10 cellular contexts compared by ENCODE assay signal in genomic region chr16:11181889-11182279, GRCh38.
DNase-seq lines count a peak whose midpoint lies in the region; ATAC-seq and TF ChIP-seq lines count a peak whose summit lies in the region.
"Had no signal": no experiment of that assay in that cellular context is flagged by ENCODE, and none has a peak within 500 bp of the region (broad histone marks: within the 10 kb centered on the region; RNA-seq: fewer than 3 reads in every experiment).

No MANE protein-coding gene starts in this region.

- TF ChIP-seq POLR2A in gastroesophageal sphincter (IDR thresholded peaks at IDR 0.05) = no peak

- peaks cover 0 to 22% (median 0%) of the 10 kb centered on the region in 3 donors for H3K4me1 ChIP-seq in gastroesophageal sphincter

- H3K36me3 ChIP-seq in gastroesophageal sphincter = peaks cover 0 to 37% of the 10 kb centered on the region in 2 donors

- ATAC-seq in activated CD4-positive, CD25-positive, alpha-beta regulatory T cell treated with anti-CD3 and anti-CD28 coated beads, Interleukin-2, amount 50 U/mL, for 24 hours = peak; percentile 62 to 63
- ATAC-seq in T-helper 17 cell (peak; percentile 40), gastroesophageal sphincter (peak; percentile 48), HG02588 (IDR thresholded peaks at IDR 0.05; ENCODE audit: unreplicated experiment) (no peak), GM18909 (IDR thresholded peaks at IDR 0.05; ENCODE audit: poor library complexity, unreplicated experiment) (no peak)

- no peaks in the 10 kb centered on the region for H3K27me3 ChIP-seq in gastroesophageal sphincter

- no peaks in the 10 kb centered on the region for H3K27me3 Mint-ChIP-seq in T-helper 17 cell
- no peaks in the 10 kb centered on the region for H3K27me3 Mint-ChIP-seq in stimulated activated naive CD8-positive, alpha-beta T cell treated with anti-CD3 and anti-CD28 coated beads, Interleukin-15, Interleukin-2, amounts not matched to agents 100 ng/mL and 50 ng/mL, for 24 hours

- no peaks in the 10 kb centered on the region for H3K9me3 Mint-ChIP-seq in stimulated activated naive CD8-positive, alpha-beta T cell treated with anti-CD3 and anti-CD28 coated beads, Interleukin-15, Interleukin-2, amounts not matched to agents 100 ng/mL and 50 ng/mL, for 24 hours

- no peak overlapping the region for H3K4me3 ChIP-seq in gastroesophageal sphincter

- H3K36me3 Mint-ChIP-seq in T-helper 17 cell (ENCODE audit: low read depth) = peaks cover 3% of the 10 kb centered on the region
- peaks cover 26% of the 10 kb centered on the region for H3K36me3 Mint-ChIP-seq in stimulated activated naive CD8-positive, alpha-beta T cell treated with anti-CD3 and anti-CD28 coated beads, Interleukin-15, Interleukin-2, amounts not matched to agents 100 ng/mL and 50 ng/mL, for 24 hours (ENCODE audit: low read depth)

- TF ChIP-seq CTCF in gastroesophageal sphincter (IDR thresholded peaks at IDR 0.05) = no peak

- H3K4me1 Mint-ChIP-seq in T-helper 17 cell = peaks cover 12% of the 10 kb centered on the region
- H3K4me1 Mint-ChIP-seq in stimulated activated naive CD8-positive, alpha-beta T cell treated with anti-CD3 and anti-CD28 coated beads, Interleukin-15, Interleukin-2, amounts not matched to agents 100 ng/mL and 50 ng/mL, for 24 hours (ENCODE audit: low read depth) = peaks cover 74% of the 10 kb centered on the region

- 47 to 64% methylated on average over 11 to 12 of the region's 12 CpGs for WGBS in gastroesophageal sphincter (ENCODE audit: low coverage in 1 of 2), 2 donors

- DNase-seq in activated CD4-positive, CD25-positive, alpha-beta regulatory T cell (lab: John Stamatoyannopoulos, UW) = no peak
- no peak for DNase-seq in T-helper 17 cell
- no peak for DNase-seq in activated effector memory CD4-positive, alpha-beta T cell treated with anti-CD3 and anti-CD28 coated beads, Interleukin-2, amount 50 U/mL, for 16 hours
- DNase-seq: erythroblast had no signal

- TF ChIP-seq EP300 in gastroesophageal sphincter (IDR thresholded peaks at IDR 0.05) = no peak

- no peak overlapping the region for H3K27ac Mint-ChIP-seq in T-helper 17 cell
- peak overlapping the region; percentile 92 for H3K27ac Mint-ChIP-seq in stimulated activated naive CD8-positive, alpha-beta T cell treated with anti-CD3 and anti-CD28 coated beads, Interleukin-15, Interleukin-2, amounts not matched to agents 100 ng/mL and 50 ng/mL, for 24 hours

- H3K4me3 Mint-ChIP-seq in T-helper 17 cell = no peak overlapping the region
- peak overlapping the region; percentile 33 for H3K4me3 Mint-ChIP-seq in stimulated activated naive CD8-positive, alpha-beta T cell treated with anti-CD3 and anti-CD28 coated beads, Interleukin-15, Interleukin-2, amounts not matched to agents 100 ng/mL and 50 ng/mL, for 24 hours

- H3K27ac ChIP-seq in gastroesophageal sphincter = peak overlapping the region in 1 of 4 donors; percentile 9
- H3K27ac ChIP-seq: KMS-11 had no signal

- H3K9me3 ChIP-seq in T-helper 17 cell (ENCODE audit: control insufficient read depth, low read length, poor library complexity, severe bottlenecking) = no peaks in the 10 kb centered on the region
- H3K9me3 ChIP-seq in gastroesophageal sphincter = no peaks in the 10 kb centered on the region

Comparison
In these comparisons a context has a peak if more than half of its experiments do, and no peak if none do; other contexts are left out.
1. ATAC-seq: peak in activated CD4-positive, CD25-positive, alpha-beta regulatory T cell treated with anti-CD3 and anti-CD28 coated beads, Interleukin-2, amount 50 U/mL, for 24 hours (2 of 2), T-helper 17 cell (single experiment) and gastroesophageal sphincter (single experiment); none in HG02588 (single experiment) and GM18909 (single experiment).